Comparison of ENCODE assay signal across 22 cellular contexts in genomic region chr13:94272038-94272437, GRCh38.
A peak's percentile ranks its signal among the peaks of the same experiment; 100 is the strongest.
DNase-seq lines count a peak whose midpoint lies in the region; ATAC-seq and TF ChIP-seq lines count a peak whose summit lies in the region.
"Had no signal": no experiment of that assay in that cellular context is flagged by ENCODE, and none has a peak within 500 bp of the region (broad histone marks: within the 10 kb centered on the region; RNA-seq: fewer than 3 reads in every experiment).

No MANE protein-coding gene starts in this region.

- ATAC-seq in omental fat pad (ENCODE audit: low FRiP score) = no peak
- no peak for ATAC-seq in GM18502 (IDR thresholded peaks at IDR 0.05; ENCODE audit: poor library complexity, unreplicated experiment)
- ATAC-seq in GM21717 (IDR thresholded peaks at IDR 0.05; ENCODE audit: unreplicated experiment) = no peak
- ATAC-seq: A549 had no signal

- H2AFZ ChIP-seq in osteoblast (ENCODE audit: low read length) = no peak overlapping the region

- H3K27ac ChIP-seq in osteoblast (ENCODE audit: low read depth, low read length) = no peak overlapping the region
- H3K27ac ChIP-seq: A549 had no signal

- peaks cover 3% of the 10 kb centered on the region for H3K4me1 ChIP-seq in osteoblast (ENCODE audit: insufficient read depth, low read length)
- H3K4me1 ChIP-seq: A549 had no signal

- H3K4me2 ChIP-seq in osteoblast (ENCODE audit: insufficient read depth, low read length) = no peak overlapping the region
- H3K4me2 ChIP-seq: A549 had no signal

- H3K9me3 ChIP-seq in osteoblast (ENCODE audit: low read depth, low read length) = no peaks in the 10 kb centered on the region
- H3K9me3 ChIP-seq: A549 had no signal

- TF ChIP-seq CTCF in osteoblast (IDR thresholded peaks at IDR 0.05; ENCODE audit: extremely low read depth, low read depth, low read length) (no peak), omental fat pad (IDR thresholded peaks at IDR 0.05) (no peak)

- H3K79me2 ChIP-seq in osteoblast (ENCODE audit: insufficient read depth, low read length) = no peaks in the 10 kb centered on the region

- H4K20me1 ChIP-seq in osteoblast (ENCODE audit: insufficient read depth, low read length) = no peaks in the 10 kb centered on the region

- DNase-seq in AG08396 (ENCODE audit: low spot score) (peak; percentile 6), M059J (ENCODE audit: low read depth) (peak; percentile 7), fibroblast of gingiva (ENCODE audit: low read depth) (peak; percentile 9), osteoblast (ENCODE audit: insufficient read length, low spot score, missing footprints) (peak; percentile 75), omental fat pad (ENCODE audit: low spot score) (no peak)
- DNase-seq: CD4-positive, CD25-positive, alpha-beta regulatory T cell; COR-L47; DND-41; GOT3; HCEC 1CT; KG1; NCI-H1417; NCI-H1694 treated with DMSO at 0.1 percent for 48 hours; NCI-H2081 treated with DMSO at 0.1 percent for 48 hours; NCI-H2171 treated with DMSO at 0.1 percent for 48 hours; NCI-H446; NCI-H526 treated with DMSO at 0.1 percent for 48 hours; OCI-M1; Right ventricle myocardium superior had no signal

- H3K27me3 ChIP-seq in osteoblast (ENCODE audit: insufficient read depth, low read length) = no peaks in the 10 kb centered on the region

- no peaks in the 10 kb centered on the region for H3K36me3 ChIP-seq in osteoblast (ENCODE audit: insufficient read depth, low read length)

- H3K4me3 ChIP-seq in osteoblast (ENCODE audit: insufficient read depth, low read length) = no peak overlapping the region
- H3K4me3 ChIP-seq: A549 had no signal
